ENCODE assay signal across 16 cellular contexts in the genomic region with DNA sequence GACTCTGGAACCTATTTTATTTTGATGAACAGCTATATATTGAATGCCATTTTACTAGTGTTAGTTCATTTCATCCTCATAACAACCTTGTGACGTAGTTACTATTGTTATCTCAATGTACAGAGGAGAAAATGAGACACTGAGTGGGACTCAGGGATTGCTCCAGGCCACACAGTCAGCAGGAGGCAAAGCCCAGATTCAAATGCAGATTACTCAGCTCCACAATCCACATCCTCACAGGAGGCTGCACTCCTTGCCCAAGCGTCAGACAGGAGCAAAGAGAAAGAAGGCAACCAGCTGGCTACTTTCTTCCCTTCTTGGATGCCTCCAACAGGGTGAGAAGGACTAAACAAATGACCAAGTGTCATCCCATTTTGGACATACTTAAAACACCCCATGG.
DNase-seq lines count a peak whose midpoint lies in the region; ATAC-seq and TF ChIP-seq lines count a peak whose summit lies in the region.
"Had no signal": no experiment of that assay in that cellular context is flagged by ENCODE, and none has a peak within 500 bp of the region (broad histone marks: within the 10 kb centered on the region; RNA-seq: fewer than 3 reads in every experiment).

No MANE protein-coding gene starts in this region.

- CTCF ChIA-PET in activated CD8-positive, alpha-beta T cell treated with anti-CD3 and anti-CD28 coated beads, Interleukin-2, amount 10 ng/mL, durations not matched to agents 7 days and 5 days (lab: Charles Lee): interaction anchor here (2.8 kb wide), 1 partner anchor 13 kb away, joined by 15 read pairs; no protein-coding TSS in a partner anchor

- no peak overlapping the region for H3K9ac ChIP-seq in GM23248
- H3K9ac ChIP-seq in NT2/D1 (ENCODE audit: insufficient read length, low read depth): no peak overlapping the region

- H3K9me3 ChIP-seq in GM23248 (ENCODE audit: low read depth): no peaks in the 10 kb centered on the region
- peaks cover 15% of the 10 kb centered on the region; the same call in 1 of the 2 replicates for H3K9me3 ChIP-seq in NT2/D1 (ENCODE audit: insufficient read depth, low read length)
- peaks cover 0 to 1% (median 0%) of the 10 kb centered on the region in 3 donors for H3K9me3 ChIP-seq in gastroesophageal sphincter

- H3K27ac Mint-ChIP-seq in activated CD8-positive, alpha-beta T cell treated with anti-CD3 and anti-CD28 coated beads, Interleukin-2, amount 10 ng/mL, durations not matched to agents 7 days and 5 days: no peak overlapping the region

- no peaks in the 10 kb centered on the region for H3F3A ChIP-seq in GM23248 (ENCODE audit: insufficient read depth)

- POLR2A ChIA-PET in activated CD8-positive, alpha-beta T cell treated with anti-CD3 and anti-CD28 coated beads, Interleukin-2, amount 10 ng/mL, durations not matched to agents 7 days and 5 days (lab: Charles Lee): no interaction called here

- peak overlapping the region; percentile 29 for H2AFZ ChIP-seq in GM23248

- H3K4me1 ChIP-seq in GM23248 (ENCODE audit: insufficient read depth) (peaks cover 16% of the 10 kb centered on the region), NT2/D1 (ENCODE audit: insufficient read depth, insufficient read length) (no peaks in the 10 kb centered on the region), gastroesophageal sphincter (no peaks in the 10 kb centered on the region)

- no peak for ATAC-seq in activated CD8-positive, alpha-beta T cell treated with anti-CD3 and anti-CD28 coated beads, Interleukin-2, amount 10 ng/mL, durations not matched to agents 7 days and 5 days
- ATAC-seq in gastroesophageal sphincter: no peak
- ATAC-seq: HepG2 had no signal

- no peak for TF ChIP-seq CTCF in dorsolateral prefrontal cortex (IDR thresholded peaks at IDR 0.05 in 54 of 56, conservative IDR thresholded peaks at IDR 0.05 in 2 of 56; ENCODE audit: low read depth in 1 of 56, partially characterized antibody in 56 of 56)
- no peak for TF ChIP-seq CTCF in gastroesophageal sphincter (IDR thresholded peaks at IDR 0.05)

- H3K27ac ChIP-seq in GM23248 (peak overlapping the region; percentile 47; the same call in 1 of the 2 replicates), dorsolateral prefrontal cortex (peak overlapping the region in 41 of 59 donors; percentile 1 to 78 (median 40)), gastroesophageal sphincter (no peak overlapping the region)

- DNase-seq in GM23248 (peak; percentile 55), NT2/D1 (ENCODE audit: low read depth, low spot score) (peak; percentile 82), dorsolateral prefrontal cortex (no peak), islet precursor cell (peak; percentile 69), HuH-7.5 (ENCODE audit: low spot score) (no peak), HuH-7 (ENCODE audit: low spot score) (no peak)
- no peak for DNase-seq in activated CD8-positive, alpha-beta T cell treated with anti-CD3 and anti-CD28 coated beads, Interleukin-2, amount 10 ng/mL, durations not matched to agents 7 days and 5 days
- DNase-seq: activated CD4-positive, CD25-positive, alpha-beta regulatory T cell; activated naive CD4-positive, alpha-beta T cell; caudate nucleus; COR-L47; NCI-H1092; NCI-H446 treated with DMSO at 0.1 percent for 48 hours; stimulated activated naive CD4-positive, alpha-beta T cell had no signal

- no peaks in the 10 kb centered on the region for H4K20me1 ChIP-seq in GM23248 (ENCODE audit: insufficient read depth)

- TF ChIP-seq POLR2A in gastroesophageal sphincter (IDR thresholded peaks at IDR 0.05): no peak

- H3K27me3 Mint-ChIP-seq in activated CD8-positive, alpha-beta T cell treated with anti-CD3 and anti-CD28 coated beads, Interleukin-2, amount 10 ng/mL, durations not matched to agents 7 days and 5 days (ENCODE audit: low read depth): peaks cover 25% of the 10 kb centered on the region

- no peaks in the 10 kb centered on the region for H3K36me3 Mint-ChIP-seq in activated CD8-positive, alpha-beta T cell treated with anti-CD3 and anti-CD28 coated beads, Interleukin-2, amount 10 ng/mL, durations not matched to agents 7 days and 5 days (ENCODE audit: low read depth)

- 60 to 69% methylated on average over 2 of the region's 2 CpGs for WGBS in GM23248 (ENCODE audit: low coverage in 1 of 2, low lambda C conversion rate in 2 of 2, missing lambda C conversion rate in 2 of 2), 2 experiments
- WGBS in gastroesophageal sphincter (ENCODE audit: low coverage in 1 of 2), 2 donors: 57 to 89% methylated on average over 1 to 2 of the region's 2 CpGs

- TF ChIP-seq EP300 in gastroesophageal sphincter (IDR thresholded peaks at IDR 0.05): no peak

- H3K9me2 ChIP-seq in GM23248 (ENCODE audit: insufficient read depth): no peaks in the 10 kb centered on the region

- H3K4me3 Mint-ChIP-seq in activated CD8-positive, alpha-beta T cell treated with anti-CD3 and anti-CD28 coated beads, Interleukin-2, amount 10 ng/mL, durations not matched to agents 7 days and 5 days: no peak overlapping the region

- no peak overlapping the region for H3K4me2 ChIP-seq in GM23248 (ENCODE audit: unreplicated experiment)

- no peaks in the 10 kb centered on the region for H3K4me1 Mint-ChIP-seq in activated CD8-positive, alpha-beta T cell treated with anti-CD3 and anti-CD28 coated beads, Interleukin-2, amount 10 ng/mL, durations not matched to agents 7 days and 5 days (ENCODE audit: low read depth)

- intact Hi-C loops in dorsolateral prefrontal cortex (cut with DNase I): no loop called here

- no peaks in the 10 kb centered on the region for H3K36me3 ChIP-seq in GM23248 (ENCODE audit: low read depth)
- no peaks in the 10 kb centered on the region for H3K36me3 ChIP-seq in NT2/D1 (ENCODE audit: insufficient read depth, insufficient read length, low read length)
- no peaks in the 10 kb centered on the region for H3K36me3 ChIP-seq in gastroesophageal sphincter

- no peaks in the 10 kb centered on the region for H3K27me3 ChIP-seq in GM23248 (replicated peaks; ENCODE audit: insufficient read depth)
- peaks cover 5% of the 10 kb centered on the region for H3K27me3 ChIP-seq in NT2/D1 (ENCODE audit: insufficient read depth, insufficient read length)
- no peaks in the 10 kb centered on the region for H3K27me3 ChIP-seq in dorsolateral prefrontal cortex
- H3K27me3 ChIP-seq in gastroesophageal sphincter: no peaks in the 10 kb centered on the region

- H3K79me2 ChIP-seq in GM23248 (ENCODE audit: insufficient read depth): no peaks in the 10 kb centered on the region

- no peak overlapping the region for H3K4me3 ChIP-seq in GM23248
- no peak overlapping the region for H3K4me3 ChIP-seq in NT2/D1 (ENCODE audit: insufficient read length, low read depth)
- no peak overlapping the region for H3K4me3 ChIP-seq in dorsolateral prefrontal cortex
- no peak overlapping the region for H3K4me3 ChIP-seq in gastroesophageal sphincter

- in situ Hi-C loops in GM23248 (cut with MboI): no loop called here

- H3K9me3 Mint-ChIP-seq in activated CD8-positive, alpha-beta T cell treated with anti-CD3 and anti-CD28 coated beads, Interleukin-2, amount 10 ng/mL, durations not matched to agents 7 days and 5 days (ENCODE audit: insufficient read depth): no peaks in the 10 kb centered on the region

Comparison
In these comparisons a context has a peak if more than half of its experiments do, and no peak if none do; other contexts are left out.
1. DNase-seq: peak in GM23248 (single experiment), NT2/D1 (single experiment) and islet precursor cell (single experiment); none in dorsolateral prefrontal cortex (0 of 10), HuH-7.5 (single experiment), HuH-7 (single experiment) and activated CD8-positive, alpha-beta T cell treated with anti-CD3 and anti-CD28 coated beads, Interleukin-2, amount 10 ng/mL, durations not matched to agents 7 days and 5 days (single experiment).
2. H3K27ac ChIP-seq: peak in GM23248 (single experiment) and dorsolateral prefrontal cortex (41 of 59); none in gastroesophageal sphincter (0 of 4).